Comparison of ENCODE assay signal across 18 cellular contexts in genomic region chr19:48530044-48530720, GRCh38. TPM values are rescaled to one million over a fixed set of nuclear protein-coding genes. Genes with fewer than 3 reads are reported as not detected.
"Had no signal": no experiment of that assay in that cellular context is flagged by ENCODE, and none has a peak within 500 bp of the region (broad histone marks: within the 10 kb centered on the region; RNA-seq: fewer than 3 reads in every experiment).

No MANE protein-coding gene starts in this region.

- H3K27ac ChIP-seq: epithelial cell of prostate, psoas muscle, spleen had no signal

- H3K9me3 Mint-ChIP-seq: effector memory CD8-positive, alpha-beta T cell had no signal

- ATAC-seq: effector memory CD8-positive, alpha-beta T cell; naive thymus-derived CD8-positive, alpha-beta T cell; psoas muscle; sciatic nerve; stimulated activated naive B cell treated with anti-CD40 and anti-IgM and Interleukin-4, amounts not matched to agents 10 μg/mL and 1 μg/mL and 100 μg/mL, for 72 hours; T-helper 17 cell had no signal

- H3K27me3 Mint-ChIP-seq: activated CD4-positive, alpha-beta T cell treated with anti-CD3 and anti-CD28 coated beads, Interleukin-2, amount 10 ng/mL, durations not matched to agents 7 days and 5 days had no signal

- H3K27ac Mint-ChIP-seq: activated B cell treated with CpG ODN at 0.5 μM for 24 hours; activated CD4-positive, alpha-beta T cell treated with anti-CD3 and anti-CD28 coated beads, Interleukin-2, amount 10 ng/mL, durations not matched to agents 7 days and 5 days; activated naive CD4-positive, alpha-beta T cell treated with anti-CD3 and anti-CD28 coated beads, Interleukin-2, amount 10 ng/mL, durations not matched to agents 7 days and 5 days; effector memory CD8-positive, alpha-beta T cell; immature natural killer cell; naive thymus-derived CD8-positive, alpha-beta T cell; stimulated activated naive B cell treated with anti-CD40 and anti-IgM and Interleukin-4, amounts not matched to agents 10 μg/mL and 1 μg/mL and 100 μg/mL, for 72 hours; T-helper 17 cell had no signal

- H3K4me3 ChIP-seq: lung, mucosa of descending colon, psoas muscle, spleen had no signal

- H3K4me3 Mint-ChIP-seq: activated B cell treated with CpG ODN at 0.5 μM for 24 hours; activated CD4-positive, alpha-beta T cell treated with anti-CD3 and anti-CD28 coated beads, Interleukin-2, amount 10 ng/mL, durations not matched to agents 7 days and 5 days; activated naive CD4-positive, alpha-beta T cell treated with anti-CD3 and anti-CD28 coated beads, Interleukin-2, amount 10 ng/mL, durations not matched to agents 7 days and 5 days; central memory CD8-positive, alpha-beta T cell; effector memory CD8-positive, alpha-beta T cell; immature natural killer cell; naive thymus-derived CD8-positive, alpha-beta T cell; stimulated activated naive B cell treated with anti-CD40 and anti-IgM and Interleukin-4, amounts not matched to agents 10 μg/mL and 1 μg/mL and 100 μg/mL, for 72 hours; T-helper 17 cell had no signal

- H3K36me3 ChIP-seq: spleen had no signal

- H3K4me1 ChIP-seq: psoas muscle, spleen had no signal

- DNase-seq: activated B cell treated with CpG ODN at 0.5 μM for 24 hours; activated CD4-positive, alpha-beta T cell treated with anti-CD3 and anti-CD28 coated beads, Interleukin-2, amount 10 ng/mL, durations not matched to agents 7 days and 5 days; activated CD8-positive, alpha-beta memory T cell treated with anti-CD3 and anti-CD28 coated beads for 24 hours; activated naive CD4-positive, alpha-beta T cell treated with anti-CD3 and anti-CD28 coated beads, Interleukin-2, amount 10 ng/mL, durations not matched to agents 7 days and 5 days; effector memory CD8-positive, alpha-beta T cell; immature natural killer cell; naive thymus-derived CD8-positive, alpha-beta T cell; occipital lobe; psoas muscle; spleen; stimulated activated CD4-positive, alpha-beta T cell treated with anti-CD3 and anti-CD28 coated beads, Interleukin-1b, Interleukin-23, amount 100 ng/mL, for 48 hours; stimulated activated naive B cell treated with anti-CD40 and anti-IgM and Interleukin-4, amounts not matched to agents 10 μg/mL and 1 μg/mL and 100 μg/mL, for 72 hours; T-helper 17 cell had no signal

- H3K4me1 Mint-ChIP-seq: activated B cell treated with CpG ODN at 0.5 μM for 24 hours; activated CD4-positive, alpha-beta T cell treated with anti-CD3 and anti-CD28 coated beads, Interleukin-2, amount 10 ng/mL, durations not matched to agents 7 days and 5 days; activated naive CD4-positive, alpha-beta T cell treated with anti-CD3 and anti-CD28 coated beads, Interleukin-2, amount 10 ng/mL, durations not matched to agents 7 days and 5 days; central memory CD8-positive, alpha-beta T cell; immature natural killer cell; naive thymus-derived CD8-positive, alpha-beta T cell; stimulated activated naive B cell treated with anti-CD40 and anti-IgM and Interleukin-4, amounts not matched to agents 10 μg/mL and 1 μg/mL and 100 μg/mL, for 72 hours; T-helper 17 cell had no signal

RNA-seq across cellular contexts. Expression of gene LMTK3, which starts 18.5 kb away (rescaled TPM):
- polyA plus RNA-seq: immature natural killer cell had no signal

RNA-seq across cellular contexts. Expression of gene SULT2B1, which starts 21.8 kb away (rescaled TPM):
- total RNA-seq: activated B cell treated with CpG ODN at 0.5 μM for 24 hours; naive thymus-derived CD8-positive, alpha-beta T cell; occipital lobe; psoas muscle; sciatic nerve; spleen; T-helper 17 cell had no signal
- polyA plus RNA-seq: immature natural killer cell had no signal
